1 cellular context compared by ENCODE assay signal in genomic region chr2:65227035-65227470, GRCh38.
A peak's percentile ranks its signal among the peaks of the same experiment; 100 is the strongest.
TF ChIP-seq lines count a peak whose summit lies in the region.

No MANE protein-coding gene starts in this region.

TF ChIP-seq in HepG2, 621 proteins besides CTCF, POLR2A, EP300 and RAD21 (continued from another document and continues in another):
- TF ChIP-seq ZNF687 (CRISPR knock-in tag; IDR thresholded peaks at IDR 0.05), result no peak; the same call in 1 of the 2 replicates
- TF ChIP-seq ZNF546 (CRISPR knock-in tag; conservative IDR thresholded peaks at IDR 0.05), result peak; percentile 22; the same call in 1 of the 2 replicates
- TF ChIP-seq SNAI1 (CRISPR knock-in tag; IDR thresholded peaks at IDR 0.05; ENCODE audit: borderline replicate concordance), result no peak; the same call in none of the 2 replicates
- no peak for TF ChIP-seq ZNF292 (CRISPR knock-in tag; IDR thresholded peaks at IDR 0.05; ENCODE audit: borderline replicate concordance, low read depth)
- TF ChIP-seq GFI1 (CRISPR knock-in tag; IDR thresholded peaks at IDR 0.05; ENCODE audit: borderline replicate concordance), result peak; percentile 72; the same call in 1 of the 2 replicates
- 0 out of 2 replicates have a peak, but pooled peaks have one; percentile 30 for TF ChIP-seq ZNF550 (CRISPR knock-in tag; IDR thresholded peaks at IDR 0.05; ENCODE audit: borderline replicate concordance)
- TF ChIP-seq ZNF572 (CRISPR knock-in tag; IDR thresholded peaks at IDR 0.05), result 0 out of 2 replicates have a peak, but pooled peaks have one; percentile 73
- no peak; the same call in 1 of the 2 replicates for TF ChIP-seq ZNF691 (CRISPR knock-in tag; IDR thresholded peaks at IDR 0.05; ENCODE audit: borderline replicate concordance, low read depth)
- no peak for TF ChIP-seq FOXA3 (CRISPR knock-in tag; IDR thresholded peaks at IDR 0.05)
- TF ChIP-seq NAIF1 (CRISPR knock-in tag; IDR thresholded peaks at IDR 0.05; ENCODE audit: borderline replicate concordance), result 0 out of 2 replicates have a peak, but pooled peaks have one; percentile 42
- TF ChIP-seq ZNF432 (CRISPR knock-in tag; IDR thresholded peaks at IDR 0.05; ENCODE audit: borderline replicate concordance), result no peak
- 0 out of 2 replicates have a peak, but pooled peaks have one; percentile 55 for TF ChIP-seq ZNF451 (CRISPR knock-in tag; IDR thresholded peaks at IDR 0.05)
- 0 out of 2 replicates have a peak, but pooled peaks have one; percentile 66 for TF ChIP-seq ZNF17 (CRISPR knock-in tag; IDR thresholded peaks at IDR 0.05)
- TF ChIP-seq DDIT3 (CRISPR knock-in tag; IDR thresholded peaks at IDR 0.05), result no peak
- TF ChIP-seq IRF1 (CRISPR knock-in tag; IDR thresholded peaks at IDR 0.05; ENCODE audit: low read depth), result 0 out of 2 replicates have a peak, but pooled peaks have one; percentile 66
- TF ChIP-seq DZIP1 (CRISPR knock-in tag; IDR thresholded peaks at IDR 0.05), result peak; percentile 95; the same call in 1 of the 2 replicates
- TF ChIP-seq ZBTB49 (CRISPR knock-in tag; IDR thresholded peaks at IDR 0.05; ENCODE audit: borderline replicate concordance), result peak; percentile 45; the same call in 1 of the 2 replicates
- TF ChIP-seq SIX1 (CRISPR knock-in tag; IDR thresholded peaks at IDR 0.05; ENCODE audit: borderline replicate concordance), result no peak
- 0 out of 2 replicates have a peak, but pooled peaks have one; percentile 15 for TF ChIP-seq FLYWCH1 (CRISPR knock-in tag; IDR thresholded peaks at IDR 0.05)
- TF ChIP-seq MIER2 (CRISPR knock-in tag; IDR thresholded peaks at IDR 0.05), result 0 out of 2 replicates have a peak, but pooled peaks have one; percentile 39
- no peak; the same call in 1 of the 2 replicates for TF ChIP-seq ZNF768 (CRISPR knock-in tag; IDR thresholded peaks at IDR 0.05)
- TF ChIP-seq ZNF234 (CRISPR knock-in tag; conservative IDR thresholded peaks at IDR 0.05), result no peak
- no peak for TF ChIP-seq USF2 (IDR thresholded peaks at IDR 0.05; ENCODE audit: low read depth, low read length)
- no peak for TF ChIP-seq USF2 (CRISPR knock-in tag; IDR thresholded peaks at IDR 0.05; ENCODE audit: borderline replicate concordance)
- peak; percentile 7; the same call in 1 of the 2 replicates for TF ChIP-seq DPF2 (CRISPR knock-in tag; IDR thresholded peaks at IDR 0.05; ENCODE audit: borderline replicate concordance, low read depth)
- 0 out of 2 replicates have a peak, but pooled peaks have one; percentile 9 for TF ChIP-seq ZNF569 (CRISPR knock-in tag; IDR thresholded peaks at IDR 0.05; ENCODE audit: borderline replicate concordance)
- TF ChIP-seq ZBTB44 (CRISPR knock-in tag; IDR thresholded peaks at IDR 0.05), result 0 out of 2 replicates have a peak, but pooled peaks have one; percentile 51
- 0 out of 2 replicates have a peak, but pooled peaks have one; percentile 51 for TF ChIP-seq ZFP36L1 (CRISPR knock-in tag; IDR thresholded peaks at IDR 0.05)
- 0 out of 2 replicates have a peak, but pooled peaks have one; percentile 17 for TF ChIP-seq HIC2 (CRISPR knock-in tag; IDR thresholded peaks at IDR 0.05; ENCODE audit: low read depth)
- TF ChIP-seq RFX3 (CRISPR knock-in tag; IDR thresholded peaks at IDR 0.05), result no peak
- peak; percentile 57; the same call in 1 of the 2 replicates for TF ChIP-seq ZBTB42 (CRISPR knock-in tag; IDR thresholded peaks at IDR 0.05)
- no peak for TF ChIP-seq ZNF281 (CRISPR knock-in tag; IDR thresholded peaks at IDR 0.05; ENCODE audit: borderline replicate concordance)
- peak; percentile 39; the same call in 1 of the 2 replicates for TF ChIP-seq FOXO1 (CRISPR knock-in tag; IDR thresholded peaks at IDR 0.05)
